In the genomic region with DNA sequence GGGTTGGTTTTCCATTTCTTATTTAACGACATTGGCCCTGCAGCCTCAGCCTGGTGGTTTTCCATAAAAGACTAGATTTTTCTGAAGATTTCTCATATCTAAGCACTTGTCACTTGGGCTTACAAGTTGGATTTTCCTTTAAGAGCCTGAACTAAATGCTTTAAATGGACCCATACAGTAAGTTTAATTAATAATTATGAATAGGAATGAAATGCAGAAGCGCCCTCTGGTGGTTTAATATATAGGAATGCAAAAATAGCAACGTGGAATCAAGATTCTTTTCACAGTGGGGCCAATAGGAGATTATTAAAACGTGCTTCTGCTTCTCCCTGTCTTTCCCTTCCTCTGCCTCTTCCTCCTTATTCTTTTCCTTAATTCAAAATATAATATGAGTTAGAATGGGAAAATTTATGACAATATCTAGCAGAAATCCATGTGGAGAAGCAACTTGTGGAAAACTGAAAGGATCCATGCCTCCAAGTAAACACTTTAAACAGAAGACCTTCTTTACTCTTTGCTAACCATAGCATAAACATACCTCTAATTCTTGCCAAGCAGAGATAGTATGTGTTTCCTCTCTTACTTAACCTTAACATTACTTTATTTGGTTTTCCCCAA, we compare ENCODE assay signal across 8 cellular contexts.
DNase-seq lines count a peak whose midpoint lies in the region; ATAC-seq and TF ChIP-seq lines count a peak whose summit lies in the region.

No MANE protein-coding gene starts in this region.

- WGBS in heart right ventricle, 2 donors: 24% methylated on average over 4 of the region's 4 CpGs
- 23% methylated on average over 4 of the region's 4 CpGs for WGBS in right cardiac atrium

- no peak overlapping the region for H2AFZ ChIP-seq in parathyroid adenoma

- no peaks in the 10 kb centered on the region for H3K9me3 Mint-ChIP-seq in endothelial cell (ENCODE audit: unreplicated experiment)

- H3K36me3 ChIP-seq in heart right ventricle (no peaks in the 10 kb centered on the region), parathyroid adenoma (ENCODE audit: control insufficient read depth, insufficient read depth, low read length) (no peaks in the 10 kb centered on the region)

- H3K4me1 Mint-ChIP-seq in endothelial cell (ENCODE audit: unreplicated experiment): no peaks in the 10 kb centered on the region

- ATAC-seq in heart right ventricle (no peak), right cardiac atrium (no peak), HG02970 (IDR thresholded peaks at IDR 0.05; ENCODE audit: low FRiP score, unreplicated experiment) (no peak)

- H3K27ac ChIP-seq in heart right ventricle (no peak overlapping the region), right cardiac atrium (ENCODE audit: low read length) (no peak overlapping the region), parathyroid adenoma (no peak overlapping the region)

- H3K27me3 ChIP-seq in heart right ventricle: no peaks in the 10 kb centered on the region
- no peaks in the 10 kb centered on the region for H3K27me3 ChIP-seq in right cardiac atrium (ENCODE audit: control insufficient read depth, insufficient read depth)
- H3K27me3 ChIP-seq in parathyroid adenoma (ENCODE audit: control insufficient read depth, insufficient read depth, low read length): no peaks in the 10 kb centered on the region

- intact Hi-C loops in heart right ventricle (cut with DNase I) (loop anchor here in 5 of 10 donors (2.0 to 5.0 kb wide), 4 partner anchors 340 to 590 kb away; no protein-coding TSS in a partner anchor), right cardiac atrium (cut with DNase I) (loop anchor here in 3 of 4 donors (10.0 kb wide), 2 partner anchors 338 to 348 kb away; no protein-coding TSS in a partner anchor)

- TF ChIP-seq CTCF in heart right ventricle (IDR thresholded peaks at IDR 0.05) (peak; percentile 22 to 71 (median 62)), endothelial cell (IDR thresholded peaks at IDR 0.05; ENCODE audit: unreplicated experiment) (peak; percentile 92), parathyroid adenoma (IDR thresholded peaks at IDR 0.05) (peak; percentile 32)

- H3K79me2 ChIP-seq in parathyroid adenoma: no peaks in the 10 kb centered on the region

- H3K4me1 ChIP-seq in heart right ventricle: no peaks in the 10 kb centered on the region
- H3K4me1 ChIP-seq in right cardiac atrium (ENCODE audit: control insufficient read depth, insufficient read depth, low read length): no peaks in the 10 kb centered on the region
- no peaks in the 10 kb centered on the region for H3K4me1 ChIP-seq in parathyroid adenoma

- peaks cover 2% of the 10 kb centered on the region for H3K27me3 Mint-ChIP-seq in endothelial cell (ENCODE audit: unreplicated experiment)

- H3K36me3 Mint-ChIP-seq in endothelial cell (ENCODE audit: low read depth, unreplicated experiment): no peaks in the 10 kb centered on the region

- H3K9me3 ChIP-seq in heart right ventricle: no peaks in the 10 kb centered on the region
- no peaks in the 10 kb centered on the region for H3K9me3 ChIP-seq in right cardiac atrium (ENCODE audit: control insufficient read depth, low read length)
- H3K9me3 ChIP-seq in parathyroid adenoma (ENCODE audit: control insufficient read depth, low read length): no peaks in the 10 kb centered on the region

- H3K4me3 Mint-ChIP-seq in endothelial cell (ENCODE audit: unreplicated experiment): no peak overlapping the region

- no peak overlapping the region for H3K4me2 ChIP-seq in parathyroid adenoma (ENCODE audit: low read length)

- H3K9ac ChIP-seq in parathyroid adenoma: no peak overlapping the region

- H3K4me3 ChIP-seq in heart right ventricle (no peak overlapping the region), right cardiac atrium (ENCODE audit: low read length) (no peak overlapping the region), parathyroid adenoma (ENCODE audit: low read depth, low read length) (no peak overlapping the region)

- H3K27ac Mint-ChIP-seq in endothelial cell (ENCODE audit: unreplicated experiment): no peak overlapping the region

- DNase-seq in heart right ventricle (no peak), right cardiac atrium (no peak), NCI-H526 treated with DMSO at 0.1 percent for 48 hours (lab: John Stamatoyannopoulos, UW) (peak; percentile 26), endothelial cell (ENCODE audit: low spot score) (no peak)
- DNase-seq in stimulated activated CD4-positive, alpha-beta T cell treated with anti-CD3 and anti-CD28 coated beads, Interleukin-15, amount 100 ng/mL, for 24 hours: no peak
- no peak for DNase-seq in effector CD8-positive, alpha-beta T cell (lab: John Stamatoyannopoulos, UW)

Comparison
In these comparisons a context has a peak if more than half of its experiments do, and no peak if none do; other contexts are left out.
1. CTCF ChIP-seq: peak in every context shown above with its lines; median percentile 92 in endothelial cell; 62 in heart right ventricle; 32 in parathyroid adenoma.